In genomic region chr5:166720026-166720425, GRCh38 we compare ENCODE assay signal across 21 cellular contexts.
DNase-seq lines count a peak whose midpoint lies in the region; ATAC-seq, FAIRE-seq and TF ChIP-seq lines count a peak whose summit lies in the region.
"Had no signal": no experiment of that assay in that cellular context is flagged by ENCODE, and none has a peak within 500 bp of the region (broad histone marks: within the 10 kb centered on the region; RNA-seq: fewer than 3 reads in every experiment).

No MANE protein-coding gene starts in this region.

- intact Hi-C loops in HepG2 (cut with micrococcal nuclease; ENCODE audit: unreplicated experiment): no loop called here

- peak; percentile 17 to 19 for DNase-seq in Kasumi-1 (lab: John Stamatoyannopoulos, UW)
- peak; percentile 12 for DNase-seq in RWPE1 (ENCODE audit: low spot score)
- peak; percentile 20 for DNase-seq in choroid plexus epithelial cell (ENCODE audit: low read depth)
- DNase-seq in renal cortical epithelial cell (ENCODE audit: low read depth): peak; percentile 75
- DNase-seq in CD1c-positive myeloid dendritic cell (ENCODE audit: extremely low spot score): no peak
- DNase-seq in HepG2 (ENCODE audit: low spot score): no peak
- DNase-seq: CD8-positive, alpha-beta T cell; DMS 273 treated with DMSO at 0.1 percent for 48 hours; GDM1; HCEC 1CT; MM.1S; NCI-H1417; NCI-H1930; NCI-H2171; NCI-H446 treated with DMSO at 0.1 percent for 48 hours; NK-92 treated with Interleukin-12 subunit alpha and Interleukin-12 subunit beta, amount 100 ng/mL, for 24 hours; RPMI8226; SJCRH30 had no signal

- 18% methylated on average over 2 of the region's 2 CpGs for WGBS in HepG2 (ENCODE audit: low lambda C conversion rate)

- CTCF ChIA-PET in RWPE1 (lab: Yijun Ruan, JAX) (no interaction called here), HepG2 (lab: Yijun Ruan, JAX; ENCODE audit: low intra/inter-chr PET ratio, low total read pairs) (no interaction called here)

- no peak for ATAC-seq in GM18520 (IDR thresholded peaks at IDR 0.05; ENCODE audit: unreplicated experiment)
- ATAC-seq in HG03439 (IDR thresholded peaks at IDR 0.05; ENCODE audit: unreplicated experiment): no peak
- ATAC-seq in HepG2: no peak
- ATAC-seq: CD8-positive, alpha-beta T cell; GM12878 had no signal

- TF ChIP-seq EP300 in HepG2 (IDR thresholded peaks at IDR 0.05; ENCODE audit: low read depth in 2 of 2, low read length in 2 of 2) (no peak), HepG2 (CRISPR knock-in tag; IDR thresholded peaks at IDR 0.05; ENCODE audit: borderline replicate concordance) (no peak)

- TF ChIP-seq CTCF in RWPE1 (conservative IDR thresholded peaks at IDR 0.05; ENCODE audit: low read depth) (no peak), choroid plexus epithelial cell (conservative IDR thresholded peaks at IDR 0.05; ENCODE audit: low read depth, low read length) (no peak), HepG2 (CRISPR knock-in tag; IDR thresholded peaks at IDR 0.05) (no peak)

- TF ChIP-seq POLR2A in HepG2 (IDR thresholded peaks at IDR 0.05; ENCODE audit: insufficient read depth in 1 of 2, low read depth in 2 of 2, low read length in 2 of 2): no peak

- H3K27me3 ChIP-seq in HepG2 (ENCODE audit: control insufficient read depth in 1 of 2, insufficient read depth in 2 of 2, low read length in 2 of 2): no peaks in the 10 kb centered on the region
- H3K27me3 ChIP-seq: SJCRH30 had no signal

- FAIRE-seq in HepG2 (lab: Jason Lieb, UNC): no peak
- FAIRE-seq: GM12878 had no signal

- H3K36me3 ChIP-seq in HepG2 (replicated peaks in 1 of 2; ENCODE audit: control insufficient read depth in 1 of 2, insufficient read depth in 2 of 2, low read length in 2 of 2): no peaks in the 10 kb centered on the region
- H3K36me3 ChIP-seq: SJCRH30 had no signal

- in situ Hi-C loops in HepG2 (cut with HindIII; ENCODE audit: extremely low pct_ligation_motif_present, low pct_unique_long_range_greater_than_20kb): no loop called here

- no peaks in the 10 kb centered on the region for H3K79me2 ChIP-seq in HepG2 (ENCODE audit: insufficient read depth, low read length)

- no peak overlapping the region for H2AFZ ChIP-seq in HepG2 (ENCODE audit: low read length)

- no peaks in the 10 kb centered on the region for H3K4me1 ChIP-seq in HepG2 (ENCODE audit: insufficient read depth, low read length)
- H3K4me1 ChIP-seq: SJCRH30 had no signal

- H3K27ac ChIP-seq in RWPE1: no peak overlapping the region
- H3K27ac ChIP-seq in HepG2 (ENCODE audit: extremely low read length, insufficient read depth, low read length): no peak overlapping the region
- H3K27ac ChIP-seq: SJCRH30 had no signal

- TF ChIP-seq RAD21 in HepG2 (CRISPR knock-in tag; IDR thresholded peaks at IDR 0.05): no peak

- H3K9me3 ChIP-seq in HepG2 (ENCODE audit: low read length): peaks cover 83% of the 10 kb centered on the region
- H3K9me3 ChIP-seq: SJCRH30 had no signal

- no peak overlapping the region for H3K9ac ChIP-seq in HepG2 (ENCODE audit: insufficient read depth, low read depth, low read length)

- H3K4me3 ChIP-seq in choroid plexus epithelial cell (ENCODE audit: low read depth, low read length): no peak overlapping the region
- no peak overlapping the region for H3K4me3 ChIP-seq in HepG2 (replicated peaks in 1 of 3; ENCODE audit: insufficient read depth in 1 of 3, low read depth in 2 of 3, low read length in 3 of 3)
- H3K4me3 ChIP-seq: GM12878, SJCRH30 had no signal

- no peaks in the 10 kb centered on the region for H4K20me1 ChIP-seq in HepG2 (ENCODE audit: insufficient read depth, low read length)

- POLR2A ChIA-PET in RWPE1 (lab: Yijun Ruan, JAX; ENCODE audit: low non-redundant PET) (no interaction called here), HepG2 (lab: Yijun Ruan, JAX) (no interaction called here)

- no TSS peak for BruUV-seq in HepG2 (replicated peaks; lab: Mats Ljungman, UMichigan)

- no peak overlapping the region for H3K4me2 ChIP-seq in HepG2 (ENCODE audit: low read depth, low read length)

TF ChIP-seq in HepG2, 621 proteins besides CTCF, POLR2A, EP300 and RAD21 (continues in another document):
- TF ChIP-seq ZBTB20 (CRISPR knock-in tag; IDR thresholded peaks at IDR 0.05; ENCODE audit: borderline replicate concordance, low read depth) (no peak), MAF1 (CRISPR knock-in tag; IDR thresholded peaks at IDR 0.05; ENCODE audit: borderline replicate concordance) (no peak), ZBTB21 (CRISPR knock-in tag; IDR thresholded peaks at IDR 0.05) (no peak), ZNF367 (CRISPR knock-in tag; IDR thresholded peaks at IDR 0.05; ENCODE audit: borderline replicate concordance) (no peak), ZEB1 (IDR thresholded peaks at IDR 0.05; ENCODE audit: insufficient replicate concordance, low read depth) (no peak), ATRX (CRISPR knock-in tag; IDR thresholded peaks at IDR 0.05; ENCODE audit: borderline replicate concordance) (no peak), RNF219 (CRISPR knock-in tag; IDR thresholded peaks at IDR 0.05) (no peak), IRF9 (CRISPR knock-in tag; IDR thresholded peaks at IDR 0.05; ENCODE audit: borderline replicate concordance) (no peak), ZNF567 (CRISPR knock-in tag; IDR thresholded peaks at IDR 0.05; ENCODE audit: borderline replicate concordance) (no peak), RCOR2 (CRISPR knock-in tag; IDR thresholded peaks at IDR 0.05) (no peak), PHF21A (CRISPR knock-in tag; IDR thresholded peaks at IDR 0.05) (no peak), SETDB1 (CRISPR knock-in tag; IDR thresholded peaks at IDR 0.05; ENCODE audit: borderline replicate concordance) (no peak), AFF4 (CRISPR knock-in tag; IDR thresholded peaks at IDR 0.05) (no peak), HDAC6 (IDR thresholded peaks at IDR 0.05; ENCODE audit: low read depth, low read length) (no peak)

Comparison
In these comparisons a context has a peak if more than half of its experiments do, and no peak if none do; other contexts are left out.
1. DNase-seq: peak in Kasumi-1 (2 of 2), RWPE1 (single experiment), choroid plexus epithelial cell (single experiment) and renal cortical epithelial cell (single experiment); none in CD1c-positive myeloid dendritic cell (single experiment) and HepG2 (single experiment).